20 cellular contexts compared by ENCODE assay signal in genomic region chr1:186418503-186418902, GRCh38. TPM values are rescaled to one million over a fixed set of nuclear protein-coding genes. Genes with fewer than 3 reads are reported as not detected.
"Had no signal": no experiment of that assay in that cellular context is flagged by ENCODE, and none has a peak within 500 bp of the region (broad histone marks: within the 10 kb centered on the region; RNA-seq: fewer than 3 reads in every experiment).

No MANE protein-coding gene starts in this region.

- H3K27ac Mint-ChIP-seq: activated CD8-positive, alpha-beta T cell treated with anti-CD3 and anti-CD28 coated beads, Interleukin-2, amount 10 ng/mL, durations not matched to agents 7 days and 5 days; natural killer cell; progenitor cell of endocrine pancreas; T-helper 17 cell had no signal

- H3K4me3 Mint-ChIP-seq: activated CD8-positive, alpha-beta T cell treated with anti-CD3 and anti-CD28 coated beads, Interleukin-2, amount 10 ng/mL, durations not matched to agents 7 days and 5 days; natural killer cell; T-helper 17 cell had no signal

- H3K9me3 Mint-ChIP-seq: natural killer cell had no signal

- H3K27me3 Mint-ChIP-seq: progenitor cell of endocrine pancreas, T-helper 17 cell had no signal

- H3K4me1 Mint-ChIP-seq: natural killer cell had no signal

- ATAC-seq: activated CD8-positive, alpha-beta T cell treated with anti-CD3 and anti-CD28 coated beads, Interleukin-2, amount 10 ng/mL, durations not matched to agents 7 days and 5 days; left colon; natural killer cell; right cardiac atrium; T-helper 17 cell had no signal

- DNase-seq: activated CD4-positive, alpha-beta T cell treated with anti-CD3 and anti-CD28 coated beads for 1 hour; activated CD8-positive, alpha-beta memory T cell treated with anti-CD3 and anti-CD28 coated beads, Interleukin-2, amount 50 U/mL, for 48 hours; activated CD8-positive, alpha-beta T cell treated with anti-CD3 and anti-CD28 coated beads, Interleukin-2, amount 10 ng/mL, durations not matched to agents 7 days and 5 days; activated naive CD4-positive, alpha-beta T cell; central memory CD4-positive, alpha-beta T cell; effector memory CD4-positive, alpha-beta T cell; hippocampal formation; left colon; natural killer cell; nucleus accumbens; right cardiac atrium; small intestine; stomach; T-helper 17 cell had no signal

RNA-seq across cellular contexts. Expression of gene PDC, which starts 42.4 kb away (rescaled TPM):
- total RNA-seq: activated CD8-positive, alpha-beta T cell treated with anti-CD3 and anti-CD28 coated beads, Interleukin-2, amount 10 ng/mL, durations not matched to agents 7 days and 5 days; glomerular endothelial cell; left colon; lung; mononuclear cell; natural killer cell; progenitor cell of endocrine pancreas; right cardiac atrium; stomach; T-helper 17 cell; thoracic aorta; urinary bladder had no signal
